ENCODE assay signal across 18 cellular contexts in the genomic region with DNA sequence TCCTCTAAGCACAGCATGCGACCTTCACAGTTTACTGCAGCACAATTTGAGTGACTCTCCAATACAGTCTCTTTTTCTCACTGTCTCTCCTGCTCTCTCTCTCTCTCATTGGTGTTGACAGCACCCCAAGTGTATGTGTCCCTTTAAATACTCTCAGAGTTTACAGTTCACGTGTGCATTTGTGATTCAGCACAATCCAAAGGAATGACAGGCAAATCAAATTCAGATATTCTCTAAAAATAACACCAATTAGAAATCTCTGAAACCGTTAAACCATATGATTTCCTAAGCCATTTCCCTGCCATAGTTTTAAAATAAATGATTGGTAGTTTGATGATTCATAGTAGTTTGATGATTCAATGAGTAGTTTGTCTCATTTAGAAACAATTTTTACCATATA.
DNase-seq lines count a peak whose midpoint lies in the region; ATAC-seq lines count a peak whose summit lies in the region.
"Had no signal": no experiment of that assay in that cellular context is flagged by ENCODE, and none has a peak within 500 bp of the region (broad histone marks: within the 10 kb centered on the region; RNA-seq: fewer than 3 reads in every experiment).

No MANE protein-coding gene starts in this region.

- ATAC-seq in GM18870 (IDR thresholded peaks at IDR 0.05; ENCODE audit: unreplicated experiment) = no peak
- ATAC-seq: HCT116, HepG2 had no signal

- DNase-seq in A172 (ENCODE audit: low spot score) (peak; percentile 59), ELR (ENCODE audit: low read depth) (peak; percentile 17), RPMI7951 (ENCODE audit: low read depth) (peak; percentile 11), kidney tubule cell (ENCODE audit: low spot score) (peak; percentile 28), NCI-H2029 treated with DMSO at 0.1 percent for 48 hours (lab: John Stamatoyannopoulos, UW) (no peak), NCI-H1694 (lab: John Stamatoyannopoulos, UW) (no peak)
- no peak for DNase-seq in activated CD8-positive, alpha-beta memory T cell treated with anti-CD3 and anti-CD28 coated beads, Interleukin-2, amount 50 U/mL, for 4 hours
- DNase-seq: 8988T; DMS 273 treated with DMSO at 0.1 percent for 48 hours; MG63; NCI-H1092; NCI-H345; NCI-H526; NK-92 treated with Interleukin-12 subunit alpha and Interleukin-12 subunit beta, amount 100 ng/mL, for 24 hours; SJCRH30 had no signal

Comparison
In these comparisons a context has a peak if more than half of its experiments do, and no peak if none do; other contexts are left out.
1. DNase-seq: peak in A172 (single experiment), ELR (single experiment), RPMI7951 (single experiment) and kidney tubule cell (single experiment); none in activated CD8-positive, alpha-beta memory T cell treated with anti-CD3 and anti-CD28 coated beads, Interleukin-2, amount 50 U/mL, for 4 hours (single experiment), NCI-H2029 treated with DMSO at 0.1 percent for 48 hours (single experiment) and NCI-H1694 (single experiment).